In genomic region chr20:35318502-35319157, GRCh38 we compare ENCODE assay signal across 9 cellular contexts. TPM values are rescaled to one million over a fixed set of nuclear protein-coding genes. Genes with fewer than 3 reads are reported as not detected.
DNase-seq lines count a peak whose midpoint lies in the region; ATAC-seq and TF ChIP-seq lines count a peak whose summit lies in the region.
"Had no signal": no experiment of that assay in that cellular context is flagged by ENCODE, and none has a peak within 500 bp of the region (broad histone marks: within the 10 kb centered on the region; RNA-seq: fewer than 3 reads in every experiment).

No MANE protein-coding gene starts in this region.

- TF ChIP-seq CTCF in GM23338 (conservative IDR thresholded peaks at IDR 0.05; ENCODE audit: low read depth in 2 of 2) (no peak), foreskin keratinocyte (conservative IDR thresholded peaks at IDR 0.05) (no peak), sigmoid colon (IDR thresholded peaks at IDR 0.05) (no peak), GM20000 (IDR thresholded peaks at IDR 0.05; ENCODE audit: extremely low read depth, missing control alignments) (no peak)

- peak overlapping the region; percentile 41; the same call in 1 of the 2 replicates for H3K27ac Mint-ChIP-seq in GM23338

- no peak overlapping the region for H3K4me3 ChIP-seq in GM23338
- H3K4me3 ChIP-seq in sigmoid colon: no peak overlapping the region

- H4K20me1 ChIP-seq in GM23338 (replicated peaks; ENCODE audit: insufficient read depth): no peaks in the 10 kb centered on the region

- H3K36me3 Mint-ChIP-seq in GM23338 (ENCODE audit: low read depth): no peaks in the 10 kb centered on the region

- H3K27me3 ChIP-seq in GM23338 (ENCODE audit: insufficient read depth) (no peaks in the 10 kb centered on the region), foreskin keratinocyte (no peaks in the 10 kb centered on the region), sigmoid colon (no peaks in the 10 kb centered on the region)

- WGBS in sigmoid colon, 2 donors: 18 to 71% methylated on average over 6 of the region's 6 CpGs

- no peak for TF ChIP-seq EP300 in sigmoid colon (IDR thresholded peaks at IDR 0.05)

- peaks cover 8% of the 10 kb centered on the region for H3K4me1 ChIP-seq in GM23338 (ENCODE audit: insufficient read depth)
- peaks cover 28% of the 10 kb centered on the region for H3K4me1 ChIP-seq in foreskin keratinocyte
- H3K4me1 ChIP-seq in sigmoid colon: peaks cover 0 to 59% (median 57%) of the 10 kb centered on the region in 4 donors

- H3K9me3 Mint-ChIP-seq in GM23338: no peaks in the 10 kb centered on the region; the same call in 2 of the 3 replicates

- H3K9me2 ChIP-seq in GM23338 (ENCODE audit: insufficient read depth): no peaks in the 10 kb centered on the region

- peaks cover 5% of the 10 kb centered on the region for H3K27me3 Mint-ChIP-seq in GM23338 (ENCODE audit: insufficient read depth, low read depth, poor library complexity)

- TF ChIP-seq POLR2A in sigmoid colon (IDR thresholded peaks at IDR 0.05): peak in 1 of 2 donors; percentile 11

- no peaks in the 10 kb centered on the region for H3K79me2 ChIP-seq in GM23338 (replicated peaks; ENCODE audit: insufficient read depth)

- H3K4me1 Mint-ChIP-seq in GM23338: peaks cover 30% of the 10 kb centered on the region

- H3K9me3 ChIP-seq in sigmoid colon: no peaks in the 10 kb centered on the region

- H2AFZ ChIP-seq in GM23338: no peak overlapping the region

- no peak overlapping the region for H3K4me2 ChIP-seq in GM23338

- H3K36me3 ChIP-seq in GM23338 (ENCODE audit: insufficient read depth) (no peaks in the 10 kb centered on the region), sigmoid colon (no peaks in the 10 kb centered on the region)

- ATAC-seq in GM23338 (no peak), foreskin keratinocyte (peak; percentile 90)

- DNase-seq in GM23338 (ENCODE audit: low spot score) (no peak), RPMI7951 (ENCODE audit: low read depth) (peak; percentile 82), foreskin keratinocyte (peak; percentile 98 to 99), sigmoid colon (no peak), CD1c-positive myeloid dendritic cell (ENCODE audit: extremely low spot score) (no peak), COLO829 (ENCODE audit: low spot score) (no peak), GM20000 (ENCODE audit: low spot score) (no peak), GDM1 (lab: John Stamatoyannopoulos, UW) (no peak)
- DNase-seq: activated gamma-delta T cell had no signal

- H3K27ac ChIP-seq in GM23338 (ENCODE audit: low read depth): no peak overlapping the region
- H3K27ac ChIP-seq in foreskin keratinocyte: peak overlapping the region; percentile 50
- peak overlapping the region in 3 of 4 donors; percentile 69 to 80 (median 80) for H3K27ac ChIP-seq in sigmoid colon

- no peaks in the 10 kb centered on the region for H3F3A ChIP-seq in GM23338 (replicated peaks; ENCODE audit: low read depth)

- H3K4me3 Mint-ChIP-seq in GM23338: no peak overlapping the region

- intact Hi-C loops in sigmoid colon (cut with DNase I): no loop called here

TF ChIP-seq in GM23338, 12 proteins besides CTCF, POLR2A, EP300 and RAD21 (continues in another document):
- TF ChIP-seq REST (IDR thresholded peaks at IDR 0.05; ENCODE audit: unreplicated experiment) (no peak), POLR2AphosphoS5 (IDR thresholded peaks at IDR 0.05; ENCODE audit: low read depth) (no peak), ETS1 (IDR thresholded peaks at IDR 0.05) (no peak)

RNA-seq across cellular contexts. Expression of gene FAM83C, which starts 26.4 kb away (rescaled TPM):
- 0.10 TPM in 1 of 2 replicates, not detected in the other for total RNA-seq in GM23338 (2014; rRNA removed; shearing (Covaris generic))
- not detected in 2 replicates for polyA plus RNA-seq in GM23338 (2016; fragmentation: Nextera tagmentation; extraction: Ambion mirVana)
- not detected in 2 replicates for total RNA-seq in RPMI7951 (2014; rRNA removed; shearing (Covaris generic))
- 2.6 and 3.0 TPM in 2 replicates for total RNA-seq in foreskin keratinocyte
- polyA plus RNA-seq in foreskin keratinocyte: 2.3 and 3.1 TPM in 2 replicates
- not detected for total RNA-seq in sigmoid colon
- under 1 TPM in 2 of 3 donors, not detected in 1; under 0.01 to 0.03 TPM for polyA plus RNA-seq in sigmoid colon

RNA-seq across cellular contexts. Expression of gene EIF6, which starts 34.1 kb away (rescaled TPM):
- total RNA-seq in GM23338 (2014; rRNA removed; shearing (Covaris generic)): 149 and 152 TPM in 2 replicates
- polyA plus RNA-seq in GM23338 (2016; fragmentation: Nextera tagmentation; extraction: Ambion mirVana) (215 and 220 TPM in 2 replicates), foreskin keratinocyte (487 and 547 TPM in 2 replicates), sigmoid colon (100 to 1,000 TPM; 202 to 289 (median 228) TPM)
- 434 and 435 TPM in 2 replicates for total RNA-seq in RPMI7951 (2014; rRNA removed; shearing (Covaris generic))
- total RNA-seq in foreskin keratinocyte (388 and 438 TPM in 2 replicates), sigmoid colon (10 to 100 TPM; 61.9 to 71.3 (median 66.1) TPM)

RNA-seq across cellular contexts. Expression of gene MMP24OS, which starts 40.7 kb away (rescaled TPM):
- total RNA-seq in GM23338 (2014; rRNA removed; shearing (Covaris generic)): 10.5 and 14.6 TPM in 2 replicates
- polyA plus RNA-seq in GM23338 (2016; fragmentation: Nextera tagmentation; extraction: Ambion mirVana): 25.4 and 31.6 TPM in 2 replicates
- 12.8 and 19.1 TPM in 2 replicates for total RNA-seq in RPMI7951 (2014; rRNA removed; shearing (Covaris generic))
- 31.6 and 48.2 TPM in 2 replicates for total RNA-seq in foreskin keratinocyte
- polyA plus RNA-seq in foreskin keratinocyte: 85.2 and 112 TPM in 2 replicates
- 10 to 100 TPM; 23.2 to 39.8 (median 29.4) TPM for total RNA-seq in sigmoid colon
- polyA plus RNA-seq in sigmoid colon: 100 to 1,000 TPM in 1 of 3 donors, 10 to 100 TPM in 2; 44.0 to 115 (median 97.3) TPM

Comparison
In these comparisons a context has a peak if more than half of its experiments do, and no peak if none do; other contexts are left out.
1. DNase-seq: peak in RPMI7951 (single experiment) and foreskin keratinocyte (2 of 2); none in GM23338 (single experiment), sigmoid colon (single experiment), CD1c-positive myeloid dendritic cell (single experiment), COLO829 (single experiment), GM20000 (single experiment) and GDM1 (single experiment).